Comparison of ENCODE assay signal across 8 cellular contexts in genomic region chr2:85540131-85540587, GRCh38. TPM values are rescaled to one million over a fixed set of nuclear protein-coding genes. Genes with fewer than 3 reads are reported as not detected.
A peak's percentile ranks its signal among the peaks of the same experiment; 100 is the strongest.
DNase-seq lines count a peak whose midpoint lies in the region; ATAC-seq and TF ChIP-seq lines count a peak whose summit lies in the region.

No MANE protein-coding gene starts in this region.

- H3K27me3 Mint-ChIP-seq in activated CD8-positive, alpha-beta memory T cell treated with anti-CD3 and anti-CD28 coated beads, Interleukin-2, amount 10 ng/mL, durations not matched to agents 7 days and 5 days = no peaks in the 10 kb centered on the region
- H3K27me3 Mint-ChIP-seq in activated CD8-positive, alpha-beta T cell treated with anti-CD3 and anti-CD28 coated beads for 36 hours = no peaks in the 10 kb centered on the region

- intact Hi-C loops in activated CD8-positive, alpha-beta T cell treated with anti-CD3 and anti-CD28 coated beads for 36 hours (cut with micrococcal nuclease) = loop anchor here (10.0 kb wide), 1 partner anchor 215 kb away; the partner anchor contains the start of gene TGOLN2
- intact Hi-C loops in stomach (cut with DNase I; ENCODE audit: low total_unique reads) (no loop called here), left colon (cut with DNase I, micrococcal nuclease) (loop anchor here in 1 of 2 donors (5.0 kb wide), 1 partner anchor 113 kb away; no protein-coding TSS in a partner anchor)

- TF ChIP-seq CTCF in activated CD8-positive, alpha-beta T cell treated with anti-CD3 and anti-CD28 coated beads for 36 hours (IDR thresholded peaks at IDR 0.05) = no peak
- TF ChIP-seq CTCF in stomach (IDR thresholded peaks at IDR 0.05) = no peak

- TF ChIP-seq POLR2A in stomach (IDR thresholded peaks at IDR 0.05) = no peak

- CTCF ChIA-PET in activated CD8-positive, alpha-beta memory T cell treated with anti-CD3 and anti-CD28 coated beads, Interleukin-2, amount 10 ng/mL, durations not matched to agents 7 days and 5 days (lab: Charles Lee) = interaction anchor here (0.6 to 22.1 kb wide), 8 partner anchors 11 to 135 kb away, joined by 3 to 458 read pairs (median 4); partner anchors contain the start of genes RNF181 and SH2D6
- CTCF ChIA-PET in activated CD8-positive, alpha-beta T cell treated with anti-CD3 and anti-CD28 coated beads for 36 hours (lab: Charles Lee) = interaction anchor here (1.1 to 6.3 kb wide), 4 partner anchors 11 to 149 kb away, joined by 3 to 58 read pairs (median 26); partner anchors contain the start of gene SH2D6

- H3K9ac ChIP-seq in iPS-15b (ENCODE audit: low read depth, low read length) = peak overlapping the region; percentile 100

- WGBS in stomach, 5 donors = 1 to 4% (median 3%) methylated on average over 8 of the region's 8 CpGs

- POLR2A ChIA-PET in activated CD8-positive, alpha-beta T cell treated with anti-CD3 and anti-CD28 coated beads for 36 hours (lab: Charles Lee) = interaction anchor here (0.6 to 17.6 kb wide), 20 partner anchors 10 to 219 kb away, joined by 3 to 467 read pairs (median 8); partner anchors contain the start of genes C2orf68, CAPG, ELMOD3 and GGCX

- H3K4me1 ChIP-seq in iPS-15b (ENCODE audit: control insufficient read depth, insufficient read depth, low read length) = peaks cover 10% of the 10 kb centered on the region
- peaks cover 40 to 73% (median 58%) of the 10 kb centered on the region in 4 donors for H3K4me1 ChIP-seq in stomach

- no peaks in the 10 kb centered on the region for H3K9me3 Mint-ChIP-seq in activated CD8-positive, alpha-beta memory T cell treated with anti-CD3 and anti-CD28 coated beads, Interleukin-2, amount 10 ng/mL, durations not matched to agents 7 days and 5 days (ENCODE audit: low read depth)
- no peaks in the 10 kb centered on the region for H3K9me3 Mint-ChIP-seq in activated CD8-positive, alpha-beta T cell treated with anti-CD3 and anti-CD28 coated beads for 36 hours

- peak overlapping the region; percentile 96 for H3K4me3 Mint-ChIP-seq in activated CD8-positive, alpha-beta memory T cell treated with anti-CD3 and anti-CD28 coated beads, Interleukin-2, amount 10 ng/mL, durations not matched to agents 7 days and 5 days
- H3K4me3 Mint-ChIP-seq in activated CD8-positive, alpha-beta T cell treated with anti-CD3 and anti-CD28 coated beads for 36 hours = peak overlapping the region; percentile 99

- H3K4me3 ChIP-seq in iPS-15b (ENCODE audit: low read depth, low read length) (peak overlapping the region; percentile 97), stomach (peak overlapping the region; percentile 81 to 94 (median 90))

- H3K4me1 Mint-ChIP-seq in activated CD8-positive, alpha-beta memory T cell treated with anti-CD3 and anti-CD28 coated beads, Interleukin-2, amount 10 ng/mL, durations not matched to agents 7 days and 5 days = peaks cover 50% of the 10 kb centered on the region
- H3K4me1 Mint-ChIP-seq in activated CD8-positive, alpha-beta T cell treated with anti-CD3 and anti-CD28 coated beads for 36 hours (ENCODE audit: low read depth) = peaks cover 46% of the 10 kb centered on the region

- H3K36me3 Mint-ChIP-seq in activated CD8-positive, alpha-beta memory T cell treated with anti-CD3 and anti-CD28 coated beads, Interleukin-2, amount 10 ng/mL, durations not matched to agents 7 days and 5 days = peaks cover 53% of the 10 kb centered on the region
- H3K36me3 Mint-ChIP-seq in activated CD8-positive, alpha-beta T cell treated with anti-CD3 and anti-CD28 coated beads for 36 hours (ENCODE audit: low read depth) = peaks cover 66% of the 10 kb centered on the region

- H3K27ac ChIP-seq in stomach = peak overlapping the region; percentile 95 to 100 (median 99)

- H3K9me3 ChIP-seq in iPS-15b (ENCODE audit: control insufficient read depth, insufficient read depth, low read length) (no peaks in the 10 kb centered on the region), stomach (no peaks in the 10 kb centered on the region)

- H3K36me3 ChIP-seq in iPS-15b (ENCODE audit: control insufficient read depth, insufficient read depth, low read length) = peaks cover 29% of the 10 kb centered on the region
- H3K36me3 ChIP-seq in stomach = peaks cover 34 to 49% (median 45%) of the 10 kb centered on the region in 4 donors

- H3K27ac Mint-ChIP-seq in activated CD8-positive, alpha-beta memory T cell treated with anti-CD3 and anti-CD28 coated beads, Interleukin-2, amount 10 ng/mL, durations not matched to agents 7 days and 5 days = peak overlapping the region; percentile 84
- peak overlapping the region; percentile 92 for H3K27ac Mint-ChIP-seq in activated CD8-positive, alpha-beta T cell treated with anti-CD3 and anti-CD28 coated beads for 36 hours

- no peak for TF ChIP-seq EP300 in stomach (IDR thresholded peaks at IDR 0.05)

- ATAC-seq in activated CD8-positive, alpha-beta memory T cell treated with anti-CD3 and anti-CD28 coated beads, Interleukin-2, amount 10 ng/mL, durations not matched to agents 7 days and 5 days = no peak
- no peak for ATAC-seq in activated CD8-positive, alpha-beta T cell treated with anti-CD3 and anti-CD28 coated beads for 36 hours
- ATAC-seq in left colon = no peak

- H3K27me3 ChIP-seq in iPS-15b (ENCODE audit: control insufficient read depth, insufficient read depth, low read length) (no peaks in the 10 kb centered on the region), stomach (no peaks in the 10 kb centered on the region)

- DNase-seq in activated CD8-positive, alpha-beta memory T cell treated with anti-CD3 and anti-CD28 coated beads, Interleukin-2, amount 10 ng/mL, durations not matched to agents 7 days and 5 days = no peak
- no peak for DNase-seq in activated CD8-positive, alpha-beta memory T cell treated with anti-CD3 and anti-CD28 coated beads, Interleukin-2, amount 50 U/mL, for 48 hours
- no peak for DNase-seq in activated CD8-positive, alpha-beta T cell treated with anti-CD3 and anti-CD28 coated beads for 36 hours
- DNase-seq in stomach = no peak
- DNase-seq in SK-N-DZ (ENCODE audit: low spot score) = no peak
- DNase-seq in NCI-H748 (lab: John Stamatoyannopoulos, UW; ENCODE audit: unreplicated experiment) = no peak
- no peak for DNase-seq in left colon

RNA-seq across cellular contexts. Expression of gene MAT2A, which starts 1.2 kb away (rescaled TPM):
- 100 to 1,000 TPM; 271 to 336 TPM for total RNA-seq in activated CD8-positive, alpha-beta memory T cell treated with anti-CD3 and anti-CD28 coated beads, Interleukin-2, amount 10 ng/mL, durations not matched to agents 7 days and 5 days
- total RNA-seq in activated CD8-positive, alpha-beta T cell treated with anti-CD3 and anti-CD28 coated beads for 36 hours = 100 to 1,000 TPM; 276 to 282 TPM
- total RNA-seq in stomach (100 to 1,000 TPM in 3 of 5 donors, 10 to 100 TPM in 2; 88.7 to 278 (median 190) TPM), left colon (100 to 1,000 TPM; 147 to 173 TPM)
- polyA plus RNA-seq in stomach = 100 to 1,000 TPM in 1 of 3 donors, 10 to 100 TPM in 2; 73.3 to 107 (median 91.2) TPM
- 166 and 214 TPM in 2 replicates for polyA plus RNA-seq in SK-N-DZ (2014; cell fraction: cytosol; rRNA removed)
- polyA plus RNA-seq in SK-N-DZ (2014; cell fraction: nucleus; rRNA removed) = 1,050 and 1,575 TPM in 2 replicates

RNA-seq across cellular contexts. Expression of gene GGCX, which starts 21.1 kb away (rescaled TPM):
- 10 to 100 TPM; 26.0 to 26.7 TPM for total RNA-seq in activated CD8-positive, alpha-beta memory T cell treated with anti-CD3 and anti-CD28 coated beads, Interleukin-2, amount 10 ng/mL, durations not matched to agents 7 days and 5 days
- 10 to 100 TPM; 14.6 to 16.7 TPM for total RNA-seq in activated CD8-positive, alpha-beta T cell treated with anti-CD3 and anti-CD28 coated beads for 36 hours
- total RNA-seq in stomach (10 to 100 TPM; 12.2 to 87.5 (median 19.6) TPM), left colon (10 to 100 TPM; 25.1 to 27.8 TPM)
- polyA plus RNA-seq in stomach = 10 to 100 TPM in 2 of 3 donors, 1 to 10 TPM in 1; 5.2 to 15.1 (median 14.9) TPM
- polyA plus RNA-seq in SK-N-DZ (2014; cell fraction: cytosol; rRNA removed) = 17.6 and 21.2 TPM in 2 replicates
- polyA plus RNA-seq in SK-N-DZ (2014; cell fraction: nucleus; rRNA removed) = 27.6 and 31.3 TPM in 2 replicates

RNA-seq across cellular contexts. Expression of gene VAMP8, which starts 37.2 kb away (rescaled TPM):
- total RNA-seq in activated CD8-positive, alpha-beta memory T cell treated with anti-CD3 and anti-CD28 coated beads, Interleukin-2, amount 10 ng/mL, durations not matched to agents 7 days and 5 days = 100 to 1,000 TPM in 1 of 2 experiments, 10 to 100 TPM in 1; 99.6 to 124 TPM
- total RNA-seq in activated CD8-positive, alpha-beta T cell treated with anti-CD3 and anti-CD28 coated beads for 36 hours = 10 to 100 TPM; 84.5 to 91.1 TPM
- total RNA-seq in stomach (100 to 1,000 TPM in 2 of 5 donors, 10 to 100 TPM in 1, 1 to 10 TPM in 1, not detected in 1; 2.2 to 191 (median 79.6) TPM), left colon (100 to 1,000 TPM; 268 to 282 TPM)
- polyA plus RNA-seq in stomach = 100 to 1,000 TPM; 358 to 568 (median 435) TPM
- 2.1 and 4.8 TPM in 2 replicates for polyA plus RNA-seq in SK-N-DZ (2014; cell fraction: cytosol; rRNA removed)
- 0.42 and 0.97 TPM in 2 replicates for polyA plus RNA-seq in SK-N-DZ (2014; cell fraction: nucleus; rRNA removed)

RNA-seq across cellular contexts. Expression of gene VAMP5, which starts 44.1 kb away (rescaled TPM):
- 10 to 100 TPM; 84.4 to 88.4 TPM for total RNA-seq in activated CD8-positive, alpha-beta memory T cell treated with anti-CD3 and anti-CD28 coated beads, Interleukin-2, amount 10 ng/mL, durations not matched to agents 7 days and 5 days
- 10 to 100 TPM; 28.0 to 29.4 TPM for total RNA-seq in activated CD8-positive, alpha-beta T cell treated with anti-CD3 and anti-CD28 coated beads for 36 hours
- total RNA-seq in stomach (10 to 100 TPM in 4 of 5 donors, 1 to 10 TPM in 1; 7.7 to 82.6 (median 29.5) TPM), left colon (10 to 100 TPM; 20.1 to 20.4 TPM)
- polyA plus RNA-seq in stomach = 10 to 100 TPM; 87.7 to 95.1 (median 90.4) TPM
- not detected in 2 replicates for polyA plus RNA-seq in SK-N-DZ (2014; cell fraction: cytosol; rRNA removed)
- polyA plus RNA-seq in SK-N-DZ (2014; cell fraction: nucleus; rRNA removed) = not detected in 2 replicates

RNA-seq across cellular contexts. Expression of gene RNF181, which starts 55.4 kb away (rescaled TPM):
- 100 to 1,000 TPM; 100 to 110 TPM for total RNA-seq in activated CD8-positive, alpha-beta memory T cell treated with anti-CD3 and anti-CD28 coated beads, Interleukin-2, amount 10 ng/mL, durations not matched to agents 7 days and 5 days
- total RNA-seq in activated CD8-positive, alpha-beta T cell treated with anti-CD3 and anti-CD28 coated beads for 36 hours = 100 to 1,000 TPM; 112 to 117 TPM
- 100 to 1,000 TPM in 1 of 5 donors, 10 to 100 TPM in 3, not detected in 1; 11.3 to 143 (median 79.1) TPM for total RNA-seq in stomach
- polyA plus RNA-seq in stomach = 100 to 1,000 TPM; 217 to 272 (median 223) TPM
- polyA plus RNA-seq in SK-N-DZ (2014; cell fraction: cytosol; rRNA removed) = 200 and 204 TPM in 2 replicates
- polyA plus RNA-seq in SK-N-DZ (2014; cell fraction: nucleus; rRNA removed) = 162 and 192 TPM in 2 replicates
- total RNA-seq in left colon = 10 to 100 TPM; 78.8 to 84.2 TPM
